In genomic region chr11:88414385-88414861, GRCh38 we compare ENCODE assay signal across 8 cellular contexts.
DNase-seq lines count a peak whose midpoint lies in the region; ATAC-seq and TF ChIP-seq lines count a peak whose summit lies in the region.

No MANE protein-coding gene starts in this region.

- H4K20me1 ChIP-seq in MM.1S (ENCODE audit: insufficient read depth, low read length): no peaks in the 10 kb centered on the region

- H3K4me2 ChIP-seq in MM.1S (ENCODE audit: low read depth, low read length) (no peak overlapping the region), mesendoderm (ENCODE audit: low read length) (no peak overlapping the region)

- no peak overlapping the region for H2AFZ ChIP-seq in MM.1S (ENCODE audit: low read length)

- ATAC-seq in CD4-positive, CD25-positive, alpha-beta regulatory T cell (ENCODE audit: low read depth in 2 of 2): peak; percentile 43 to 46
- peak; percentile 56 for ATAC-seq in GM21528 (IDR thresholded peaks at IDR 0.05; ENCODE audit: low FRiP score, unreplicated experiment)
- ATAC-seq in GM19023 (IDR thresholded peaks at IDR 0.05; ENCODE audit: unreplicated experiment): no peak

- peaks cover 23% of the 10 kb centered on the region for H3K4me1 ChIP-seq in CD4-positive, CD25-positive, alpha-beta regulatory T cell (ENCODE audit: control insufficient read depth, insufficient read depth, low read length, poor library complexity, severe bottlenecking)
- peaks cover 14% of the 10 kb centered on the region for H3K4me1 ChIP-seq in MM.1S (ENCODE audit: low read length)
- no peaks in the 10 kb centered on the region for H3K4me1 ChIP-seq in mesendoderm (ENCODE audit: control insufficient read depth, low read depth, low read length)

- H2BK15ac ChIP-seq in mesendoderm (replicated peaks; ENCODE audit: low read depth): no peak overlapping the region

- no peaks in the 10 kb centered on the region for H3K79me2 ChIP-seq in MM.1S (ENCODE audit: low read length)
- no peaks in the 10 kb centered on the region for H3K79me2 ChIP-seq in mesendoderm (ENCODE audit: control insufficient read depth, insufficient read depth, low read length)

- peaks cover 0 to 3% (median 0%) of the 10 kb centered on the region in 7 donors for H3K9me3 Mint-ChIP-seq in CD4-positive, CD25-positive, alpha-beta regulatory T cell
- H3K9me3 Mint-ChIP-seq in dendritic cell treated with granulocyte-macrophage colony-stimulating factor and Interleukin-4, amounts not matched to agents 40 ng/mL and 50 ng/mL, for 4 days: no peaks in the 10 kb centered on the region

- H3K9me3 ChIP-seq in CD4-positive, CD25-positive, alpha-beta regulatory T cell (ENCODE audit: control insufficient read depth in 2 of 2, low read length in 2 of 2): no peaks in the 10 kb centered on the region
- H3K9me3 ChIP-seq in MM.1S (replicated peaks; ENCODE audit: insufficient read depth, low read length): no peaks in the 10 kb centered on the region

- H3K18ac ChIP-seq in mesendoderm (ENCODE audit: low read length): no peak overlapping the region

- H4K8ac ChIP-seq in mesendoderm (ENCODE audit: low read depth, low read length): no peak overlapping the region

- no peak overlapping the region for H3K56ac ChIP-seq in mesendoderm (ENCODE audit: low read length)

- intact Hi-C loops in dendritic cell treated with granulocyte-macrophage colony-stimulating factor and Interleukin-4, amounts not matched to agents 40 ng/mL and 50 ng/mL, for 4 days (cut with micrococcal nuclease): loop anchor here (2.0 kb wide), 1 partner anchor 60 kb away; no protein-coding TSS in a partner anchor

- WGBS in mesendoderm (ENCODE audit: extremely low coverage, insufficient coverage, low lambda C conversion rate): no CpG with 5 or more reads among the region's 5 CpGs

- H3K79me1 ChIP-seq in mesendoderm (ENCODE audit: low read length): no peaks in the 10 kb centered on the region

- H3K27me3 ChIP-seq in CD4-positive, CD25-positive, alpha-beta regulatory T cell (ENCODE audit: control insufficient read depth, insufficient read depth, low read length): no peaks in the 10 kb centered on the region
- H3K27me3 ChIP-seq in MM.1S (replicated peaks; ENCODE audit: insufficient read depth, low read length): no peaks in the 10 kb centered on the region
- no peaks in the 10 kb centered on the region for H3K27me3 ChIP-seq in mesendoderm (ENCODE audit: insufficient read depth, low read length, poor library complexity)

- H3K9ac ChIP-seq in MM.1S (ENCODE audit: low read length): no peak overlapping the region
- H3K9ac ChIP-seq in mesendoderm (ENCODE audit: low read length): no peak overlapping the region

- H3K4ac ChIP-seq in mesendoderm (ENCODE audit: low read depth, low read length): no peak overlapping the region

- H3K36me3 ChIP-seq in CD4-positive, CD25-positive, alpha-beta regulatory T cell (ENCODE audit: control insufficient read depth, insufficient read depth, low read length): no peaks in the 10 kb centered on the region
- H3K36me3 ChIP-seq in MM.1S (replicated peaks; ENCODE audit: insufficient read depth, low read length): no peaks in the 10 kb centered on the region
- no peaks in the 10 kb centered on the region for H3K36me3 ChIP-seq in mesendoderm (ENCODE audit: control insufficient read depth, insufficient read depth, low read length)

- H2BK5ac ChIP-seq in mesendoderm (ENCODE audit: low read length): no peak overlapping the region

- peaks cover 4% of the 10 kb centered on the region for H3K27me3 Mint-ChIP-seq in CD4-positive, CD25-positive, alpha-beta regulatory T cell
- H3K27me3 Mint-ChIP-seq in dendritic cell treated with granulocyte-macrophage colony-stimulating factor and Interleukin-4, amounts not matched to agents 40 ng/mL and 50 ng/mL, for 4 days: no peaks in the 10 kb centered on the region

- H3K23ac ChIP-seq in mesendoderm (ENCODE audit: low read length): no peak overlapping the region

- H3K4me3 ChIP-seq in CD4-positive, CD25-positive, alpha-beta regulatory T cell (ENCODE audit: low read depth, low read length): peak overlapping the region; percentile 79
- H3K4me3 ChIP-seq in MM.1S (ENCODE audit: low read length): no peak overlapping the region
- H3K4me3 ChIP-seq in mesendoderm (ENCODE audit: low read length): no peak overlapping the region

- H3K36me3 Mint-ChIP-seq in CD4-positive, CD25-positive, alpha-beta regulatory T cell: peaks cover 7% of the 10 kb centered on the region
- peaks cover 6% of the 10 kb centered on the region for H3K36me3 Mint-ChIP-seq in dendritic cell treated with granulocyte-macrophage colony-stimulating factor and Interleukin-4, amounts not matched to agents 40 ng/mL and 50 ng/mL, for 4 days (ENCODE audit: low read depth)

- H3K4me3 Mint-ChIP-seq in CD4-positive, CD25-positive, alpha-beta regulatory T cell: peak overlapping the region; percentile 63 to 90 (median 82)
- peak overlapping the region; percentile 71 for H3K4me3 Mint-ChIP-seq in dendritic cell treated with granulocyte-macrophage colony-stimulating factor and Interleukin-4, amounts not matched to agents 40 ng/mL and 50 ng/mL, for 4 days

- H2AK5ac ChIP-seq in mesendoderm (ENCODE audit: low read length): no peak overlapping the region

- peak overlapping the region in 2 of 3 donors; percentile 53 to 55 for H3K27ac Mint-ChIP-seq in CD4-positive, CD25-positive, alpha-beta regulatory T cell
- H3K27ac Mint-ChIP-seq in dendritic cell treated with granulocyte-macrophage colony-stimulating factor and Interleukin-4, amounts not matched to agents 40 ng/mL and 50 ng/mL, for 4 days: peak overlapping the region; percentile 99

- H2BK120ac ChIP-seq in mesendoderm (ENCODE audit: low read depth, low read length): no peak overlapping the region

- H3K9me2 ChIP-seq in MM.1S (replicated peaks; ENCODE audit: insufficient read depth, low read length): no peaks in the 10 kb centered on the region

- peak in 1 of 3 donors; percentile 49 for DNase-seq in CD4-positive, CD25-positive, alpha-beta regulatory T cell
- DNase-seq in NCI-H446 treated with DMSO at 0.1 percent for 48 hours (lab: John Stamatoyannopoulos, UW) (peak; percentile 35), pulmonary artery endothelial cell (ENCODE audit: low read depth, low spot score) (peak; percentile 81), MM.1S (no peak), mesendoderm (no peak)

- H3K4me1 Mint-ChIP-seq in CD4-positive, CD25-positive, alpha-beta regulatory T cell: peaks cover 22 to 41% (median 29%) of the 10 kb centered on the region in 4 donors
- H3K4me1 Mint-ChIP-seq in dendritic cell treated with granulocyte-macrophage colony-stimulating factor and Interleukin-4, amounts not matched to agents 40 ng/mL and 50 ng/mL, for 4 days (ENCODE audit: low read depth): peaks cover 65% of the 10 kb centered on the region

- TF ChIP-seq CTCF in MM.1S (IDR thresholded peaks at IDR 0.05; ENCODE audit: low read length): no peak

- no peak overlapping the region for H3K27ac ChIP-seq in CD4-positive, CD25-positive, alpha-beta regulatory T cell (ENCODE audit: insufficient read depth, low read length, poor library complexity, severe bottlenecking)
- H3K27ac ChIP-seq in MM.1S (ENCODE audit: low read length) (no peak overlapping the region), mesendoderm (ENCODE audit: low read depth, low read length) (no peak overlapping the region)

- no peak overlapping the region for H4K5ac ChIP-seq in mesendoderm (ENCODE audit: low read length)

- no peaks in the 10 kb centered on the region for H3F3A ChIP-seq in MM.1S (ENCODE audit: insufficient read depth, low read length)

Comparison
In these comparisons a context has a peak if more than half of its experiments do, and no peak if none do; other contexts are left out.
1. DNase-seq: peak in NCI-H446 treated with DMSO at 0.1 percent for 48 hours (single experiment) and pulmonary artery endothelial cell (single experiment); none in MM.1S (single experiment) and mesendoderm (single experiment).